ENCODE assay signal across 18 cellular contexts in the genomic region with DNA sequence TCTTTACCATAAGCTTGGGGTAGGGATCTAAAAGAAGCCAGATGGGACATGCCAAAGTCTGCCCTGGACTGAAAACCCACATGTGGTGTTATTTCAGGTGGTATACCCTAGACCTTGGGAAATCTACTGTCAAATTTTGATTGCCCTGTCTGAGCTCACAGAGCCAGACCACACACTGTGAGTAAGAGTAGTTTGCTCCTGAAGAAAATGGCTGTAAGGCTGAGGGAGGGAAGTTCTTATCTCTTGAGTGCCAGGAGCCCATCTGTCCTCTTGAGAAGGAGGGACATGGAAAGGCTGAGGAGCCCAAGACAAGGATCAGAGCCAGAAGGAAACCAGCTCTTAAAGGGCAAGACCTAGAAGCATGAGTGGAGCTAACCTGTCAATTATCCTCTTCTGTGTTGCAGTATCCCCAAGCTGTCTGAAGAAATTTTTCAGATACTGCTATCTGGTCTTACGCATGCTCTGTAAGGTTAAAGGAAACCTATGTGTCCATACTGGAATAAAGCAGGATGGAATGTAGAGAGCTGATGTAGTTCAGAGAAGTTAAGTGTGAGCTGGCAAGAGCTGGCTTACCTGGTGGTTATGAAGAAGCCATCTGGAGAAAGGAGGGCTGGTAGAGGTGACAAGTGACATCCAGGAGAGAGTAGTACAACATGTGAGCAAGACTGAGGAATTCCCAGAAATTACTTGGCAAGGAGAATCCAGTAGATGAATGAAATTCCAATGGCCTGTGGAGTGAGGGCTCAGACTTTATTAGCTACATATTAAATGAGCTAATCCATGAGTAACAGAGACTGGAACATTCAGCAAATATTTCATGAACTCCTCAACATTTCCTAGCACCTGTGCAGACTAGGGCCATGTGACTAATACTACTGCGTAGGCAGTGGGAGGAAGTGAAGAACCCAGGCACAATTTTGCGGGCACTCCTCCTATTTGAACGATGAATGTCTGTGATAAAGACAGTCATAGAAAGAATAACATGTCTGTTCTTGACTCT.
DNase-seq lines count a peak whose midpoint lies in the region; ATAC-seq and TF ChIP-seq lines count a peak whose summit lies in the region.
"Had no signal": no experiment of that assay in that cellular context is flagged by ENCODE, and none has a peak within 500 bp of the region (broad histone marks: within the 10 kb centered on the region; RNA-seq: fewer than 3 reads in every experiment).

No MANE protein-coding gene starts in this region.

- ATAC-seq in GM21528 (IDR thresholded peaks at IDR 0.05; ENCODE audit: low FRiP score, unreplicated experiment), result no peak
- ATAC-seq: heart left ventricle had no signal

- no peak overlapping the region for H3K4me3 ChIP-seq in BJ (ENCODE audit: low read depth, low read length)
- H3K4me3 ChIP-seq: adrenal gland, coronary artery, esophagus muscularis mucosa, heart left ventricle, smooth muscle cell had no signal

- TF ChIP-seq CTCF in BJ (IDR thresholded peaks at IDR 0.05; ENCODE audit: insufficient read depth, low read depth, low read length), result no peak
- no peak for TF ChIP-seq CTCF in chondrocyte (IDR thresholded peaks at IDR 0.05)

- H3K27me3 Mint-ChIP-seq in chondrocyte (ENCODE audit: low read depth), result no peaks in the 10 kb centered on the region

- peaks cover 6% of the 10 kb centered on the region for H3K36me3 Mint-ChIP-seq in chondrocyte (ENCODE audit: low read depth)

- H3K36me3 ChIP-seq in BJ (ENCODE audit: control insufficient read depth, insufficient read depth, low read length), result no peaks in the 10 kb centered on the region
- H3K36me3 ChIP-seq: adrenal gland, esophagus muscularis mucosa, heart left ventricle had no signal

- H3K4me1 Mint-ChIP-seq in chondrocyte (ENCODE audit: low read depth), result peaks cover 40% of the 10 kb centered on the region

- CTCF ChIA-PET in BJ (lab: Yijun Ruan, JAX), result interaction anchor here (2.2 kb wide), 1 partner anchor 17 kb away, joined by 5 read pairs; no protein-coding TSS in a partner anchor

- peak overlapping the region; percentile 78 for H3K27ac Mint-ChIP-seq in chondrocyte (ENCODE audit: unreplicated experiment)
- H3K27ac Mint-ChIP-seq: stimulated activated naive CD8-positive, alpha-beta T cell treated with anti-CD3 and anti-CD28 coated beads, Interleukin-15, Interleukin-2, amounts not matched to agents 100 ng/mL and 50 ng/mL, for 24 hours had no signal

- no peak overlapping the region for H3K4me3 Mint-ChIP-seq in chondrocyte (ENCODE audit: unreplicated experiment)
- H3K4me3 Mint-ChIP-seq: stimulated activated naive CD8-positive, alpha-beta T cell treated with anti-CD3 and anti-CD28 coated beads, Interleukin-15, Interleukin-2, amounts not matched to agents 100 ng/mL and 50 ng/mL, for 24 hours had no signal

- peaks cover 16% of the 10 kb centered on the region for H3K9me3 Mint-ChIP-seq in chondrocyte (ENCODE audit: low read depth)
- H3K9me3 Mint-ChIP-seq: stimulated activated naive CD8-positive, alpha-beta T cell treated with anti-CD3 and anti-CD28 coated beads, Interleukin-15, Interleukin-2, amounts not matched to agents 100 ng/mL and 50 ng/mL, for 24 hours had no signal

- H3K27me3 ChIP-seq in BJ (ENCODE audit: control insufficient read depth, insufficient read depth, low read length), result no peaks in the 10 kb centered on the region
- H3K27me3 ChIP-seq: adrenal gland, esophagus muscularis mucosa had no signal

- POLR2A ChIA-PET in BJ (lab: Charles Lee), result no interaction called here

- DNase-seq in BJ (ENCODE audit: low read depth), result peak; percentile 11
- DNase-seq in NCI-H226, result peak; percentile 90
- no peak for DNase-seq in chondrocyte (ENCODE audit: low spot score)
- DNase-seq in myocyte (ENCODE audit: low read depth), result peak; percentile 25
- DNase-seq in NCI-H526 (lab: John Stamatoyannopoulos, UW), result no peak
- no peak for DNase-seq in retina
- DNase-seq in activated T-cell treated with anti-CD3 and anti-CD28 coated beads, Interleukin-2, amount 50 U/mL, for 48 hours, result no peak
- DNase-seq: adrenal gland, Caco-2, heart left ventricle, NCI-H1436 treated with DMSO at 0.1 percent for 48 hours, NCI-H446 treated with DMSO at 0.1 percent for 48 hours, occipital lobe had no signal

Comparison
In these comparisons a context has a peak if more than half of its experiments do, and no peak if none do; other contexts are left out.
1. DNase-seq: peak in BJ (single experiment), NCI-H226 (single experiment) and myocyte (single experiment); none in chondrocyte (single experiment), NCI-H526 (0 of 2), retina (single experiment) and activated T-cell treated with anti-CD3 and anti-CD28 coated beads, Interleukin-2, amount 50 U/mL, for 48 hours (0 of 2).